ENCODE assay signal across 8 cellular contexts in genomic region chr14:100240725-100241032, GRCh38. TPM values are rescaled to one million over a fixed set of nuclear protein-coding genes. Genes with fewer than 3 reads are reported as not detected.
DNase-seq lines count a peak whose midpoint lies in the region; ATAC-seq, FAIRE-seq and TF ChIP-seq lines count a peak whose summit lies in the region.

No MANE protein-coding gene starts in this region.

- DNase-seq in CD4-positive, alpha-beta T cell, result no peak
- DNase-seq in PC-9 (no peak), epithelial cell of esophagus (ENCODE audit: low read depth) (no peak), osteocyte (ENCODE audit: extremely low spot score, unreplicated experiment) (no peak), frontal cortex (ENCODE audit: low spot score in 2 of 2) (no peak)

- no peaks in the 10 kb centered on the region for H3K36me3 ChIP-seq in PC-9 (ENCODE audit: low read depth)

- H3K4me1 ChIP-seq in PC-9 (replicated peaks; ENCODE audit: insufficient read depth), result peaks cover 20% of the 10 kb centered on the region

- H3K27ac Mint-ChIP-seq in CD4-positive, alpha-beta T cell, result peak overlapping the region; percentile 98
- peak overlapping the region; percentile 82 for H3K27ac Mint-ChIP-seq in osteocyte (ENCODE audit: unreplicated experiment)

- H3K36me3 Mint-ChIP-seq in CD4-positive, alpha-beta T cell (ENCODE audit: low read depth), result peaks cover 36% of the 10 kb centered on the region
- H3K36me3 Mint-ChIP-seq in osteocyte (ENCODE audit: unreplicated experiment), result no peaks in the 10 kb centered on the region

- no peaks in the 10 kb centered on the region for H3K9me2 ChIP-seq in PC-9 (ENCODE audit: insufficient read depth)

- no peak for ATAC-seq in CD4-positive, alpha-beta T cell (ENCODE audit: poor library complexity)
- no peak for ATAC-seq in GM19351 (IDR thresholded peaks at IDR 0.05; ENCODE audit: unreplicated experiment)
- no peak for ATAC-seq in HG03378 (IDR thresholded peaks at IDR 0.05; ENCODE audit: unreplicated experiment)
- ATAC-seq in HG03460 (IDR thresholded peaks at IDR 0.05; ENCODE audit: unreplicated experiment), result no peak

- POLR2A ChIA-PET in CD4-positive, alpha-beta T cell (lab: Charles Lee), result interaction anchor here (1.0 to 5.0 kb wide), 14 partner anchors 17 to 636 kb away, joined by 3 to 69 read pairs (median 6); partner anchors contain the start of genes CCDC85C and EVL
- POLR2A ChIA-PET in PC-9 (lab: Charles Lee; ENCODE audit: unreplicated experiment), result no interaction called here

- CTCF ChIA-PET in CD4-positive, alpha-beta T cell (lab: Charles Lee), result interaction anchor here (1.3 to 2.3 kb wide), 6 partner anchors 19 to 172 kb away, joined by 5 to 10 read pairs (median 7); no protein-coding TSS in a partner anchor
- CTCF ChIA-PET in PC-9 (lab: Charles Lee), result interaction anchor here (0.6 kb wide), 1 partner anchor 270 kb away, joined by 3 read pairs; no protein-coding TSS in a partner anchor

- H3K9me3 ChIP-seq in CD4-positive, alpha-beta T cell (ENCODE audit: control insufficient read depth, low read length), result no peaks in the 10 kb centered on the region
- no peaks in the 10 kb centered on the region for H3K9me3 ChIP-seq in PC-9 (ENCODE audit: insufficient read depth, low read depth)

- H4K20me1 ChIP-seq in PC-9 (ENCODE audit: insufficient read depth), result peaks cover 59% of the 10 kb centered on the region

- H3K27ac ChIP-seq in CD4-positive, alpha-beta T cell (ENCODE audit: low read depth, low read length), result peak overlapping the region; percentile 82
- peak overlapping the region; percentile 59 for H3K27ac ChIP-seq in PC-9

- intact Hi-C loops in CD4-positive, alpha-beta T cell (cut with DNase I, micrococcal nuclease), result loop anchor here (1.0 to 5.0 kb wide), 4 partner anchors 44 to 268 kb away; partner anchors contain the start of gene EVL (in 1 of the 2)
- intact Hi-C loops in PC-9 (cut with micrococcal nuclease; ENCODE audit: unreplicated experiment), result loop anchor here (10.0 kb wide), 1 partner anchor 134 kb away; the partner anchor contains the start of gene WDR25

- no peak for TF ChIP-seq CTCF in CD4-positive, alpha-beta T cell (IDR thresholded peaks at IDR 0.05)
- TF ChIP-seq CTCF in PC-9 (conservative IDR thresholded peaks at IDR 0.05) (peak; percentile 11; the same call in 1 of the 2 replicates), epithelial cell of esophagus (IDR thresholded peaks at IDR 0.05; ENCODE audit: insufficient read depth, low read depth, low read length, missing control alignments) (no peak), osteocyte (IDR thresholded peaks at IDR 0.05) (no peak)

- FAIRE-seq in frontal cortex (lab: Jason Lieb, UNC), result no peak

- peak overlapping the region; percentile 94 for H3K4me2 ChIP-seq in PC-9

- no TSS peak for BruUV-seq in PC-9 (replicated peaks; lab: Mats Ljungman, UMichigan)

- no peaks in the 10 kb centered on the region for H3K9me3 Mint-ChIP-seq in CD4-positive, alpha-beta T cell
- H3K9me3 Mint-ChIP-seq in osteocyte (ENCODE audit: unreplicated experiment), result no peaks in the 10 kb centered on the region

- H3K4me1 Mint-ChIP-seq in CD4-positive, alpha-beta T cell (ENCODE audit: low read depth), result peaks cover 63% of the 10 kb centered on the region
- peaks cover 55% of the 10 kb centered on the region for H3K4me1 Mint-ChIP-seq in osteocyte (ENCODE audit: unreplicated experiment)

- peak overlapping the region; percentile 68 for H3K4me3 ChIP-seq in PC-9
- peak overlapping the region; percentile 68 for H3K4me3 ChIP-seq in epithelial cell of esophagus (ENCODE audit: low read length)

- no peaks in the 10 kb centered on the region for H3K27me3 Mint-ChIP-seq in CD4-positive, alpha-beta T cell
- H3K27me3 Mint-ChIP-seq in osteocyte (ENCODE audit: unreplicated experiment), result no peaks in the 10 kb centered on the region

- H2AFZ ChIP-seq in PC-9, result no peak overlapping the region

- no peaks in the 10 kb centered on the region for H3K27me3 ChIP-seq in CD4-positive, alpha-beta T cell (ENCODE audit: control insufficient read depth, insufficient read depth, low read length)
- H3K27me3 ChIP-seq in PC-9 (ENCODE audit: insufficient read depth, low read depth), result no peaks in the 10 kb centered on the region

- H3F3A ChIP-seq in PC-9 (ENCODE audit: insufficient read depth, low read depth), result peaks cover 7% of the 10 kb centered on the region; the same call in 1 of the 2 replicates

- H3K79me2 ChIP-seq in PC-9 (ENCODE audit: low read depth), result peaks cover 84% of the 10 kb centered on the region

- H3K4me3 Mint-ChIP-seq in CD4-positive, alpha-beta T cell, result peak overlapping the region; percentile 97
- H3K4me3 Mint-ChIP-seq in osteocyte (ENCODE audit: unreplicated experiment), result peak overlapping the region; percentile 84

RNA-seq across cellular contexts. Expression of gene YY1, which starts 1.7 kb away (rescaled TPM):
- total RNA-seq in CD4-positive, alpha-beta T cell, result 10 to 100 TPM; 68.9 to 70.4 TPM
- total RNA-seq in PC-9 (2021), result 32.3 and 35.8 TPM in 2 replicates
- total RNA-seq in osteocyte, result 70.0 and 77.2 TPM in 2 replicates
- total RNA-seq in frontal cortex, result 47.7 TPM
